In genomic region chr16:78749745-78750268, GRCh38 we compare ENCODE assay signal across 1 cellular context.
TF ChIP-seq lines count a peak whose summit lies in the region.

No MANE protein-coding gene starts in this region.

TF ChIP-seq in GM12878, 131 proteins besides CTCF, POLR2A, EP300 and RAD21 (continued from another document):
- TF ChIP-seq RAD51 (IDR thresholded peaks at IDR 0.05) = peak; percentile 11; the same call in 1 of the 2 replicates
- TF ChIP-seq CBFB (IDR thresholded peaks at IDR 0.05; ENCODE audit: low read depth) = 0 out of 2 replicates have a peak, but pooled peaks have one; percentile 44
- no peak for TF ChIP-seq CREM (IDR thresholded peaks at IDR 0.05; ENCODE audit: low read depth)
- TF ChIP-seq SKIL (IDR thresholded peaks at IDR 0.05; ENCODE audit: low read depth, poor library complexity, severe bottlenecking) = peak; percentile 74
- TF ChIP-seq RELB (IDR thresholded peaks at IDR 0.05; ENCODE audit: low read depth) = peak; percentile 77
- 0 out of 2 replicates have a peak, but pooled peaks have one; percentile 25 for TF ChIP-seq MYB (IDR thresholded peaks at IDR 0.05; ENCODE audit: borderline replicate concordance, low read depth, low read length)
